11 cellular contexts compared by ENCODE assay signal in the genomic region with DNA sequence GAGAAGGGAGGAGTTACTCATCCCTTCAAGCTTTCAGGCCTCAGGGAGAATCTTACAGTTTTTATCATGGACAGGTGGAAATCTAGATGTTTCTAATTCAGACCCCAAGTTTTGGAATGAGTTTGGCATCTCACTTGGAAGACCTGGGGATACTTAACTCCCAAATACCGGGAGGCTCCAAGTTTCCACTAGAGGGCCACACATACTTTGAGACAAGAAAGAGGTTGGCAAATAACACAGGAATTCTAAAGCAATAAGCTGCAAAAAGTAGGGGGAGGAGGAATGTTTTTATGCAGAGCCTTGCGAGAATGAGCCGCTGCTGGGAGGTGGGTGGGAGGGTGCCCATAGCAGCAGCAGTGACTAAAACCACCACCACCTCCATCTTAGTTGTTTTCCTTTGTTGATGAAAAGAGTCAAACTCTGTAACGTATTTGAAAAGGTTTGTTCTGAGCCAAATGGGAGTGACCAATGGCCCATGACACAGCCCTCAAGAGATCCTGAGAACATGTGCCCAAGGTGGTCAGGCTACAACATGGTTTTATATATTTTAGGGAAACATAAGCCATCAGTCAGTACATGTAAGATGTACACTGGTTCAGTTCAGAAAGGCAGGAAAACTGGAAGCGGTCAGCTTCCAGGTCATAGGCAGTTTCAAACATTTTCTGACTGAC. TPM values are rescaled to one million over a fixed set of nuclear protein-coding genes. Genes with fewer than 3 reads are reported as not detected.
DNase-seq lines count a peak whose midpoint lies in the region; ATAC-seq, FAIRE-seq and TF ChIP-seq lines count a peak whose summit lies in the region.
"Had no signal": no experiment of that assay in that cellular context is flagged by ENCODE, and none has a peak within 500 bp of the region (broad histone marks: within the 10 kb centered on the region; RNA-seq: fewer than 3 reads in every experiment).

No MANE protein-coding gene starts in this region.

- H3K9me3 ChIP-seq in body of pancreas: no peaks in the 10 kb centered on the region

- no peaks in the 10 kb centered on the region for H3K9me3 Mint-ChIP-seq in activated CD8-positive, alpha-beta T cell treated with anti-CD3 and anti-CD28 coated beads, Interleukin-2, amount 10 ng/mL, durations not matched to agents 7 days and 5 days (ENCODE audit: insufficient read depth)

- no peaks in the 10 kb centered on the region for H3K36me3 Mint-ChIP-seq in activated CD8-positive, alpha-beta T cell treated with anti-CD3 and anti-CD28 coated beads, Interleukin-2, amount 10 ng/mL, durations not matched to agents 7 days and 5 days (ENCODE audit: low read depth)

- POLR2A ChIA-PET in activated CD8-positive, alpha-beta T cell treated with anti-CD3 and anti-CD28 coated beads, Interleukin-2, amount 10 ng/mL, durations not matched to agents 7 days and 5 days (lab: Charles Lee): no interaction called here

- ATAC-seq in body of pancreas: peak; percentile 78
- no peak for ATAC-seq in activated CD8-positive, alpha-beta T cell treated with anti-CD3 and anti-CD28 coated beads, Interleukin-2, amount 10 ng/mL, durations not matched to agents 7 days and 5 days

- no peaks in the 10 kb centered on the region for H3K27me3 Mint-ChIP-seq in activated CD8-positive, alpha-beta T cell treated with anti-CD3 and anti-CD28 coated beads, Interleukin-2, amount 10 ng/mL, durations not matched to agents 7 days and 5 days (ENCODE audit: low read depth)

- H3K4me3 ChIP-seq in body of pancreas: no peak overlapping the region

- CTCF ChIA-PET in activated CD8-positive, alpha-beta T cell treated with anti-CD3 and anti-CD28 coated beads, Interleukin-2, amount 10 ng/mL, durations not matched to agents 7 days and 5 days (lab: Charles Lee): no interaction called here

- H3K27ac ChIP-seq in 22Rv1: no peak overlapping the region
- no peak overlapping the region for H3K27ac ChIP-seq in body of pancreas
- H3K27ac ChIP-seq: epithelial cell of prostate had no signal

- WGBS in body of pancreas, 2 donors: 29 to 36% methylated on average over 5 of the region's 5 CpGs

- intact Hi-C loops in body of pancreas (cut with DNase I): no loop called here

- no peak overlapping the region for H3K27ac Mint-ChIP-seq in activated CD8-positive, alpha-beta T cell treated with anti-CD3 and anti-CD28 coated beads, Interleukin-2, amount 10 ng/mL, durations not matched to agents 7 days and 5 days

- no peaks in the 10 kb centered on the region for H3K36me3 ChIP-seq in body of pancreas (replicated peaks in 1 of 2; ENCODE audit: insufficient read depth in 1 of 2, low read depth in 2 of 2)

- H3K27me3 ChIP-seq in body of pancreas: no peaks in the 10 kb centered on the region

- DNase-seq in H54 (ENCODE audit: insufficient read length, low spot score) (peak; percentile 35), body of pancreas (peak; percentile 46 to 67 (median 60)), kidney tubule cell (ENCODE audit: low spot score) (peak; percentile 56), NCI-H524 treated with DMSO at 0.1 percent for 48 hours (lab: John Stamatoyannopoulos, UW) (no peak), GM13977 (ENCODE audit: low spot score) (no peak)
- DNase-seq in activated CD8-positive, alpha-beta T cell treated with anti-CD3 and anti-CD28 coated beads, Interleukin-2, amount 10 ng/mL, durations not matched to agents 7 days and 5 days: no peak
- DNase-seq in effector CD4-positive, alpha-beta T cell: no peak
- DNase-seq: DMS79, NCI-H2029 had no signal

- peaks cover 11% of the 10 kb centered on the region for H3K4me1 ChIP-seq in body of pancreas

- no peak overlapping the region for H3K4me3 Mint-ChIP-seq in activated CD8-positive, alpha-beta T cell treated with anti-CD3 and anti-CD28 coated beads, Interleukin-2, amount 10 ng/mL, durations not matched to agents 7 days and 5 days

- FAIRE-seq in H54 (lab: Jason Lieb, UNC): peak; percentile 33

- TF ChIP-seq POLR2A in H54 (IDR thresholded peaks at IDR 0.05; ENCODE audit: low read depth, low read length) (no peak), body of pancreas (IDR thresholded peaks at IDR 0.05) (no peak)

- peak; percentile 53 for TF ChIP-seq CTCF in 22Rv1 (IDR thresholded peaks at IDR 0.05)
- TF ChIP-seq CTCF in body of pancreas (IDR thresholded peaks at IDR 0.05): peak; percentile 28 to 71 (median 62)
- no peak for TF ChIP-seq CTCF in GM13977 (IDR thresholded peaks at IDR 0.05; ENCODE audit: extremely low read depth, insufficient read depth, missing control alignments)

- in situ Hi-C loops in GM13977 (cut with MboI; ENCODE audit: low pct_unique_long_range_greater_than_20kb, low sequenced_read_pairs, unreplicated experiment): no loop called here

- no peaks in the 10 kb centered on the region for H3K4me1 Mint-ChIP-seq in activated CD8-positive, alpha-beta T cell treated with anti-CD3 and anti-CD28 coated beads, Interleukin-2, amount 10 ng/mL, durations not matched to agents 7 days and 5 days (ENCODE audit: low read depth)

RNA-seq across cellular contexts. Expression of a gene that starts 34.2 kb away (rescaled TPM):
- 100 to 1,000 TPM; 316 to 772 TPM for total RNA-seq in body of pancreas
- not detected for total RNA-seq in activated CD8-positive, alpha-beta T cell treated with anti-CD3 and anti-CD28 coated beads, Interleukin-2, amount 10 ng/mL, durations not matched to agents 7 days and 5 days

RNA-seq across cellular contexts. Expression of a gene that starts 54.4 kb away (rescaled TPM):
- total RNA-seq in body of pancreas: not detected
- not detected for total RNA-seq in activated CD8-positive, alpha-beta T cell treated with anti-CD3 and anti-CD28 coated beads, Interleukin-2, amount 10 ng/mL, durations not matched to agents 7 days and 5 days

RNA-seq across cellular contexts. Expression of a gene that starts 55.7 kb away (rescaled TPM):
- 1 to 10 TPM in 1 of 2 donors, not detected in 1; 9.6 TPM for total RNA-seq in body of pancreas
- total RNA-seq in activated CD8-positive, alpha-beta T cell treated with anti-CD3 and anti-CD28 coated beads, Interleukin-2, amount 10 ng/mL, durations not matched to agents 7 days and 5 days: 1 to 10 TPM in 1 of 2 experiments, under 1 TPM in 1; 0.83 to 1.1 TPM

Comparison
In these comparisons a context has a peak if more than half of its experiments do, and no peak if none do; other contexts are left out.
1. DNase-seq: peak in H54 (single experiment), body of pancreas (4 of 4) and kidney tubule cell (single experiment); none in NCI-H524 treated with DMSO at 0.1 percent for 48 hours (single experiment), activated CD8-positive, alpha-beta T cell treated with anti-CD3 and anti-CD28 coated beads, Interleukin-2, amount 10 ng/mL, durations not matched to agents 7 days and 5 days (single experiment), GM13977 (single experiment) and effector CD4-positive, alpha-beta T cell (single experiment).
2. RNA of a gene that starts 34.2 kb away (total RNA-seq): 316 to 772 TPM in body of pancreas; not detected in activated CD8-positive, alpha-beta T cell treated with anti-CD3 and anti-CD28 coated beads, Interleukin-2, amount 10 ng/mL, durations not matched to agents 7 days and 5 days; every median in the first group is over 100 times any median in the second.